In the genomic region with DNA sequence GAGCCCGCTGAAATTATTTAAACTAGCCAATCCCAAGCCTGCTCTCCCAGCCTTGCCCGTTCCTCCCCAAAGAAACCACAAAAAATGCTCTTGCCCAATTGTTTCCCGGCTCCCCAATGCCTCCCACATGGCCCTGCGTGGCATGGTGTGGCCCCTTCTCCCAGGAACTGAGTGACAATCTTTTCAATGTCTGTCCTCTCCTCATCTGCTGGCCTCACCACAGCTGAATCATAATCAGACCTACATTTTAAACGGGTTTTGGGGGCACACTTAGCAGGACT, we compare ENCODE assay signal across 8 cellular contexts.
A peak's percentile ranks its signal among the peaks of the same experiment; 100 is the strongest.
DNase-seq lines count a peak whose midpoint lies in the region; ATAC-seq, FAIRE-seq and TF ChIP-seq lines count a peak whose summit lies in the region.
"Had no signal": no experiment of that assay in that cellular context is flagged by ENCODE, and none has a peak within 500 bp of the region (broad histone marks: within the 10 kb centered on the region; RNA-seq: fewer than 3 reads in every experiment).

No MANE protein-coding gene starts in this region.

- H3K27ac Mint-ChIP-seq in GM23338 = peak overlapping the region; percentile 90
- H3K27ac Mint-ChIP-seq in WTC11 = peak overlapping the region; percentile 61

- no peak overlapping the region for H3K4me2 ChIP-seq in GM23338

- H3K27ac ChIP-seq in GM23338 (ENCODE audit: low read depth) = peak overlapping the region; percentile 83; the same call in 1 of the 2 replicates
- no peak overlapping the region for H3K27ac ChIP-seq in iPS-18a (ENCODE audit: low read length)
- H3K27ac ChIP-seq in stomach = peak overlapping the region in 4 of 5 donors; percentile 36 to 76 (median 56)

- intact Hi-C loops in stomach (cut with DNase I; ENCODE audit: low total_unique reads) = loop anchor here (5.0 kb wide), 2 partner anchors 304 to 689 kb away; no protein-coding TSS in a partner anchor

- POLR2A ChIA-PET in WTC11 (lab: Charles Lee) = no interaction called here

- CTCF ChIA-PET in WTC11 (lab: Charles Lee) = interaction anchor here (1.3 kb wide), 1 partner anchor 306 kb away, joined by 3 read pairs; no protein-coding TSS in a partner anchor

- H3K27me3 ChIP-seq in GM23338 (ENCODE audit: insufficient read depth) (no peaks in the 10 kb centered on the region), iPS-18a (ENCODE audit: control insufficient read depth, insufficient read depth, low read length) (no peaks in the 10 kb centered on the region), stomach (no peaks in the 10 kb centered on the region)
- H3K27me3 ChIP-seq: pancreas had no signal

- no peaks in the 10 kb centered on the region for H4K20me1 ChIP-seq in GM23338 (replicated peaks; ENCODE audit: insufficient read depth)

- peak overlapping the region; percentile 33 for H3K9ac ChIP-seq in iPS-18a (ENCODE audit: low read length)

- ATAC-seq in GM23338 (no peak), WTC11 (no peak)

- H3K9me3 ChIP-seq in iPS-18a (ENCODE audit: control insufficient read depth, low read depth, low read length) (no peaks in the 10 kb centered on the region), stomach (no peaks in the 10 kb centered on the region)
- H3K9me3 ChIP-seq: pancreas had no signal

- H3K36me3 Mint-ChIP-seq in GM23338 (ENCODE audit: low read depth) (peaks cover 2% of the 10 kb centered on the region; the same call in 1 of the 3 replicates), WTC11 (no peaks in the 10 kb centered on the region)

- H3F3A ChIP-seq in GM23338 (replicated peaks; ENCODE audit: low read depth) = no peaks in the 10 kb centered on the region

- H3K27me3 Mint-ChIP-seq in GM23338 (ENCODE audit: insufficient read depth, low read depth, poor library complexity) = peaks cover 5% of the 10 kb centered on the region
- H3K27me3 Mint-ChIP-seq in WTC11 (ENCODE audit: low read depth) = no peaks in the 10 kb centered on the region

- DNase-seq in GM23338 (ENCODE audit: low spot score) (no peak), WTC11 (ENCODE audit: low spot score) (no peak), stomach (no peak), erythroblast (lab: John Stamatoyannopoulos, UW) (no peak), RCC 7860 (ENCODE audit: low spot score) (no peak)
- no peak for DNase-seq in stimulated activated CD4-positive, alpha-beta T cell treated with anti-CD3 and anti-CD28 coated beads, Interleukin-4, amount 100 ng/mL, for 1 hour

- FAIRE-seq in RCC 7860 (lab: Jason Lieb, UNC) = no peak
- FAIRE-seq: pancreas had no signal

- H3K36me3 ChIP-seq in GM23338 (ENCODE audit: insufficient read depth) (no peaks in the 10 kb centered on the region), iPS-18a (ENCODE audit: control insufficient read depth, low read depth, low read length) (peaks cover 4% of the 10 kb centered on the region), stomach (peaks cover 0 to 10% (median 3%) of the 10 kb centered on the region in 4 donors)
- H3K36me3 ChIP-seq: pancreas had no signal

- no peaks in the 10 kb centered on the region for H3K9me2 ChIP-seq in GM23338 (ENCODE audit: insufficient read depth)

- no peaks in the 10 kb centered on the region for H3K79me2 ChIP-seq in GM23338 (replicated peaks; ENCODE audit: insufficient read depth)

- H3K9me3 Mint-ChIP-seq in GM23338 (no peaks in the 10 kb centered on the region; the same call in 2 of the 3 replicates), WTC11 (no peaks in the 10 kb centered on the region)

- TF ChIP-seq CTCF in GM23338 (conservative IDR thresholded peaks at IDR 0.05; ENCODE audit: low read depth in 2 of 2) (no peak), WTC11 (IDR thresholded peaks at IDR 0.05) (no peak), stomach (IDR thresholded peaks at IDR 0.05) (no peak)

- TF ChIP-seq EP300 in stomach (IDR thresholded peaks at IDR 0.05) = no peak

- no peak overlapping the region for H2AFZ ChIP-seq in GM23338

- TF ChIP-seq POLR2A in stomach (IDR thresholded peaks at IDR 0.05) (no peak), erythroblast (IDR thresholded peaks at IDR 0.05; ENCODE audit: low read length) (no peak)

- H3K4me1 ChIP-seq in GM23338 (ENCODE audit: insufficient read depth) = no peaks in the 10 kb centered on the region; the same call in 1 of the 2 replicates
- peaks cover 4% of the 10 kb centered on the region for H3K4me1 ChIP-seq in iPS-18a (ENCODE audit: control insufficient read depth, low read depth, low read length)
- peaks cover 7 to 30% (median 18%) of the 10 kb centered on the region in 4 donors for H3K4me1 ChIP-seq in stomach
- H3K4me1 ChIP-seq: pancreas had no signal

- no peak overlapping the region for H3K4me3 Mint-ChIP-seq in GM23338
- no peak overlapping the region for H3K4me3 Mint-ChIP-seq in WTC11

- peaks cover 15% of the 10 kb centered on the region for H3K4me1 Mint-ChIP-seq in GM23338
- H3K4me1 Mint-ChIP-seq in WTC11 = peaks cover 18% of the 10 kb centered on the region

- 44 to 59% (median 53%) methylated on average over 4 to 5 of the region's 5 CpGs for WGBS in stomach, 5 donors

- no peak overlapping the region for H3K4me3 ChIP-seq in GM23338
- H3K4me3 ChIP-seq in iPS-18a (ENCODE audit: low read length) = no peak overlapping the region
- H3K4me3 ChIP-seq in stomach = no peak overlapping the region
- H3K4me3 ChIP-seq: pancreas had no signal

TF ChIP-seq in GM23338, 12 proteins besides CTCF, POLR2A, EP300 and RAD21 (continues in another document):
- TF ChIP-seq ZNF331 (CRISPR knock-in tag; IDR thresholded peaks at IDR 0.05; ENCODE audit: low read depth) (no peak), ZNF114 (CRISPR knock-in tag; IDR thresholded peaks at IDR 0.05) (no peak)
- TF ChIP-seq, protein P1, sequence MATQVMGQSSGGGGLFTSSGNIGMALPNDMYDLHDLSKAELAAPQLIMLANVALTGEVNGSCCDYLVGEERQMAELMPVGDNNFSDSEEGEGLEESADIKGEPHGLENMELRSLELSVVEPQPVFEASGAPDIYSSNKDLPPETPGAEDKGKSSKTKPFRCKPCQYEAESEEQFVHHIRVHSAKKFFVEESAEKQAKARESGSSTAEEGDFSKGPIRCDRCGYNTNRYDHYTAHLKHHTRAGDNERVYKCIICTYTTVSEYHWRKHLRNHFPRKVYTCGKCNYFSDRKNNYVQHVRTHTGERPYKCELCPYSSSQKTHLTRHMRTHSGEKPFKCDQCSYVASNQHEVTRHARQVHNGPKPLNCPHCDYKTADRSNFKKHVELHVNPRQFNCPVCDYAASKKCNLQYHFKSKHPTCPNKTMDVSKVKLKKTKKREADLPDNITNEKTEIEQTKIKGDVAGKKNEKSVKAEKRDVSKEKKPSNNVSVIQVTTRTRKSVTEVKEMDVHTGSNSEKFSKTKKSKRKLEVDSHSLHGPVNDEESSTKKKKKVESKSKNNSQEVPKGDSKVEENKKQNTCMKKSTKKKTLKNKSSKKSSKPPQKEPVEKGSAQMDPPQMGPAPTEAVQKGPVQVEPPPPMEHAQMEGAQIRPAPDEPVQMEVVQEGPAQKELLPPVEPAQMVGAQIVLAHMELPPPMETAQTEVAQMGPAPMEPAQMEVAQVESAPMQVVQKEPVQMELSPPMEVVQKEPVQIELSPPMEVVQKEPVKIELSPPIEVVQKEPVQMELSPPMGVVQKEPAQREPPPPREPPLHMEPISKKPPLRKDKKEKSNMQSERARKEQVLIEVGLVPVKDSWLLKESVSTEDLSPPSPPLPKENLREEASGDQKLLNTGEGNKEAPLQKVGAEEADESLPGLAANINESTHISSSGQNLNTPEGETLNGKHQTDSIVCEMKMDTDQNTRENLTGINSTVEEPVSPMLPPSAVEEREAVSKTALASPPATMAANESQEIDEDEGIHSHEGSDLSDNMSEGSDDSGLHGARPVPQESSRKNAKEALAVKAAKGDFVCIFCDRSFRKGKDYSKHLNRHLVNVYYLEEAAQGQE (IDR thresholded peaks at IDR 0.05; ENCODE audit: unreplicated experiment) = no peak

TF ChIP-seq in WTC11, 78 proteins besides CTCF, POLR2A, EP300 and RAD21:
- no peak for TF ChIP-seq NR2C2 (CRISPR knock-in tag; IDR thresholded peaks at IDR 0.05)
